ENCODE assay signal across 1 cellular context in genomic region chr16:53519417-53520091, GRCh38.
TF ChIP-seq lines count a peak whose summit lies in the region.

No MANE protein-coding gene starts in this region.

TF ChIP-seq in HEK293, 187 proteins besides CTCF, POLR2A, EP300 and RAD21 (continued from another document):
- no peak for TF ChIP-seq SCRT1 (tag by site-specific recombination; IDR thresholded peaks at IDR 0.05; ENCODE audit: borderline replicate concordance)
